23 cellular contexts compared by ENCODE assay signal in genomic region chr5:27308151-27308550, GRCh38.
DNase-seq lines count a peak whose midpoint lies in the region; ATAC-seq and TF ChIP-seq lines count a peak whose summit lies in the region.
"Had no signal": no experiment of that assay in that cellular context is flagged by ENCODE, and none has a peak within 500 bp of the region (broad histone marks: within the 10 kb centered on the region; RNA-seq: fewer than 3 reads in every experiment).

No MANE protein-coding gene starts in this region.

- POLR2A ChIA-PET in MCF 10A (lab: Yijun Ruan, JAX) (no interaction called here), RWPE1 (lab: Yijun Ruan, JAX; ENCODE audit: low non-redundant PET) (no interaction called here)

- TF ChIP-seq CTCF in MCF 10A (IDR thresholded peaks at IDR 0.05; ENCODE audit: unreplicated experiment), result no peak
- TF ChIP-seq CTCF in breast epithelium (IDR thresholded peaks at IDR 0.05), result no peak
- no peak for TF ChIP-seq CTCF in RWPE1 (conservative IDR thresholded peaks at IDR 0.05; ENCODE audit: low read depth)
- no peak for TF ChIP-seq CTCF in epithelial cell of esophagus (IDR thresholded peaks at IDR 0.05; ENCODE audit: insufficient read depth, low read depth, low read length, missing control alignments)

- no peaks in the 10 kb centered on the region for H3K36me3 Mint-ChIP-seq in MCF 10A (ENCODE audit: insufficient read depth, unreplicated experiment)

- CTCF ChIA-PET in MCF 10A (lab: Yijun Ruan, JAX) (interaction anchor here (0.6 kb wide), 1 partner anchor 22 kb away, joined by 3 read pairs; no protein-coding TSS in a partner anchor), RWPE1 (lab: Yijun Ruan, JAX) (no interaction called here)

- no TSS peak for BruUV-seq in MCF 10A (replicated peaks; lab: Mats Ljungman, UMichigan)

- no peak overlapping the region for H3K4me3 ChIP-seq in breast epithelium
- H3K4me3 ChIP-seq in epithelial cell of esophagus (ENCODE audit: low read length), result no peak overlapping the region
- H3K4me3 ChIP-seq: BLaER1, gastroesophageal sphincter, right lobe of liver, uterus had no signal

- no peaks in the 10 kb centered on the region for H3K4me1 ChIP-seq in breast epithelium
- H3K4me1 ChIP-seq: BLaER1, gastroesophageal sphincter, right lobe of liver, uterus had no signal

- no peaks in the 10 kb centered on the region for H3K9me3 Mint-ChIP-seq in MCF 10A (ENCODE audit: unreplicated experiment)

- TF ChIP-seq POLR2A in breast epithelium (IDR thresholded peaks at IDR 0.05), result no peak

- no peaks in the 10 kb centered on the region for H3K27me3 Mint-ChIP-seq in MCF 10A (ENCODE audit: insufficient read depth, unreplicated experiment)
- H3K27me3 Mint-ChIP-seq: central memory CD8-positive, alpha-beta T cell had no signal

- H3K4me3 Mint-ChIP-seq in MCF 10A (ENCODE audit: unreplicated experiment), result no peak overlapping the region
- H3K4me3 Mint-ChIP-seq: central memory CD8-positive, alpha-beta T cell; mesothelial cell of epicardium; natural killer cell; T-helper 1 cell treated with Interleukin-12 subunit alpha and Interleukin-12 subunit beta and Interleukin-4 antibody, amounts not matched to agents 30 μg/mL and 1 μg/mL, for 36 hours had no signal

- DNase-seq in MCF 10A (ENCODE audit: unreplicated experiment) (peak; percentile 13), breast epithelium (ENCODE audit: low spot score in 2 of 2) (no peak), RWPE1 (ENCODE audit: low spot score) (peak; percentile 54), epithelial cell of esophagus (ENCODE audit: low read depth) (peak; percentile 72), H4 (ENCODE audit: low spot score) (no peak), medulla oblongata (ENCODE audit: extremely low spot score) (no peak), T-helper 9 cell (no peak)
- DNase-seq: activated CD4-positive, alpha-beta T cell treated with anti-CD3 and anti-CD28 coated beads, Interleukin-2, amount 50 U/mL, for 4 hours; activated CD8-positive, alpha-beta memory T cell treated with anti-CD3 and anti-CD28 coated beads, Interleukin-2, amount 50 U/mL, for 48 hours; activated effector memory CD4-positive, alpha-beta T cell treated with anti-CD3 and anti-CD28 coated beads, Interleukin-2, amount 50 U/mL, for 16 hours; left colon; natural killer cell; NCI-H2107; NCI-H526; right lobe of liver; substantia nigra; uterus had no signal

- no peak overlapping the region for H3K27ac Mint-ChIP-seq in MCF 10A (ENCODE audit: low read depth, unreplicated experiment)
- H3K27ac Mint-ChIP-seq: mesothelial cell of epicardium; natural killer cell; T-helper 1 cell treated with Interleukin-12 subunit alpha and Interleukin-12 subunit beta and Interleukin-4 antibody, amounts not matched to agents 30 μg/mL and 1 μg/mL, for 36 hours had no signal

- no peak overlapping the region for H3K27ac ChIP-seq in breast epithelium
- H3K27ac ChIP-seq in RWPE1, result no peak overlapping the region
- H3K27ac ChIP-seq: BLaER1, gastroesophageal sphincter, right lobe of liver, uterus had no signal

- intact Hi-C loops in MCF 10A (cut with micrococcal nuclease) (no loop called here), breast epithelium (cut with DNase I; ENCODE audit: low total_unique reads) (no loop called here)

- H3K27me3 ChIP-seq in breast epithelium, result no peaks in the 10 kb centered on the region
- H3K27me3 ChIP-seq: BLaER1, gastroesophageal sphincter, right lobe of liver, uterus had no signal

- ATAC-seq in HG03354 (IDR thresholded peaks at IDR 0.05; ENCODE audit: poor library complexity, severe bottlenecking, unreplicated experiment), result no peak
- ATAC-seq: gastroesophageal sphincter, left colon, natural killer cell, right lobe of liver had no signal

- no peaks in the 10 kb centered on the region for H3K36me3 ChIP-seq in breast epithelium
- H3K36me3 ChIP-seq: BLaER1, gastroesophageal sphincter, right lobe of liver, uterus had no signal

- H3K9me3 ChIP-seq in breast epithelium, result no peaks in the 10 kb centered on the region
- H3K9me3 ChIP-seq: BLaER1, gastroesophageal sphincter, right lobe of liver, uterus had no signal

- peaks cover 13% of the 10 kb centered on the region for H3K4me1 Mint-ChIP-seq in MCF 10A (ENCODE audit: insufficient read depth, unreplicated experiment)
- H3K4me1 Mint-ChIP-seq: central memory CD8-positive, alpha-beta T cell; natural killer cell had no signal

Comparison
In these comparisons a context has a peak if more than half of its experiments do, and no peak if none do; other contexts are left out.
1. DNase-seq: peak in MCF 10A (single experiment), RWPE1 (single experiment) and epithelial cell of esophagus (single experiment); none in breast epithelium (0 of 2), H4 (single experiment), medulla oblongata (single experiment) and T-helper 9 cell (single experiment).